ENCODE assay signal across 8 cellular contexts in genomic region chr2:201071305-201072200, GRCh38.
DNase-seq lines count a peak whose midpoint lies in the region; ATAC-seq and TF ChIP-seq lines count a peak whose summit lies in the region.

Gene HYCC2 (minus strand): TSS chr2:201071671. CDS start chr2:201024009, 47,662 bp downstream.
Gene NDUFB3 (plus strand): TSS chr2:201072001. CDS start chr2:201078883, 6,882 bp downstream.

- ATAC-seq in GM21526 (IDR thresholded peaks at IDR 0.05; ENCODE audit: low FRiP score, unreplicated experiment) = peak; percentile 97

- H2AFZ ChIP-seq in OCI-LY3 (ENCODE audit: low read depth, low read length) = peak within 1 kb of the TSS; percentile 97

- H3K79me2 ChIP-seq in OCI-LY3 (ENCODE audit: low read length) = peaks cover 77% of the 10 kb centered on the region

- H3K4me2 ChIP-seq in OCI-LY3 (ENCODE audit: low read length) = peak within 1 kb of the TSS; percentile 79

- no peaks in the 10 kb centered on the region for H3K27me3 ChIP-seq in OCI-LY3 (ENCODE audit: low read depth, low read length)

- peak within 1 kb of the TSS; percentile 72 for H3K27ac ChIP-seq in OCI-LY3 (ENCODE audit: low read length)

- H3K9ac ChIP-seq in OCI-LY3 (ENCODE audit: low read length) = peak within 1 kb of the TSS; percentile 84

- H3K4me3 ChIP-seq in OCI-LY3 (ENCODE audit: low read length) = peak within 1 kb of the TSS; percentile 90

- H3K36me3 ChIP-seq in OCI-LY3 (replicated peaks; ENCODE audit: low read depth, low read length) = no peaks in the 10 kb centered on the region

- peak; percentile 89 for DNase-seq in DMS114 treated with DMSO at 0.1 percent for 48 hours (lab: John Stamatoyannopoulos, UW; ENCODE audit: unreplicated experiment)
- DNase-seq in HuH-7.5 (ENCODE audit: low spot score) = peak; percentile 90
- peak; percentile 90 for DNase-seq in activated CD8-positive, alpha-beta memory T cell treated with anti-CD3 and anti-CD28 coated beads, Interleukin-2, amount 50 U/mL, for 48 hours
- DNase-seq in epidermal melanocyte (ENCODE audit: insufficient read length, low spot score) = peak; percentile 95
- peak; percentile 78 for DNase-seq in middle frontal gyrus (ENCODE audit: extremely low spot score, low spot score)
- DNase-seq in stimulated activated CD8-positive, alpha-beta memory T cell treated with anti-CD3 and anti-CD28 coated beads, Interleukin-2, amount 100 ng/mL, for 48 hours (ENCODE audit: low read depth in 2 of 2) = peak; percentile 78 to 81

- 0 out of 2 replicates have a peak, but pooled peaks cover 3% of the 10 kb centered on the region for H4K20me1 ChIP-seq in OCI-LY3 (ENCODE audit: insufficient read depth, low read length)

- no peaks in the 10 kb centered on the region for H3K9me3 ChIP-seq in OCI-LY3 (ENCODE audit: insufficient read depth, low read length)

- H3K4me1 ChIP-seq in OCI-LY3 (ENCODE audit: low read length) = peaks cover 24% of the 10 kb centered on the region

- peak; percentile 32; the same call in 1 of the 2 replicates for TF ChIP-seq CTCF in OCI-LY3 (IDR thresholded peaks at IDR 0.05; ENCODE audit: low read depth, low read length)

Comparison
In these comparisons a context has a peak if more than half of its experiments do, and no peak if none do; other contexts are left out.
1. Peak in every context shown above with its lines: DNase-seq, ATAC-seq, H3K4me3 ChIP-seq and H3K27ac ChIP-seq.